8 cellular contexts compared by ENCODE assay signal in the genomic region with DNA sequence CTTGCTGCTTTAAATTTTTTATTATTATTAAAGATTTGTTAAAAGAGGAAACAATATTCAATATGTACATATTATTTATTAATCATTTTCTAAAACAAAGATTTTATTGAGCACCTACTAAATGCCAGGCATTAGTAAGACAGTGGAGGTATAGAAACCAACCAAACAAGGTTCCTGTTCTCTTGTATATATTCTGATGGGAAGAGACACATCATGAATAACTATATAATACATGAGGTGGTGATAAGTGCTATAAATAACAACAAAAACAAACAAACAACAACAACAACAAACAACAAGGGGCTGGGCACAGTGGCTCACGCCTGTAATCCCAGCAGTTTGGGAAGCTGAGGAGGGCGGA. TPM values are rescaled to one million over a fixed set of nuclear protein-coding genes. Genes with fewer than 3 reads are reported as not detected.
DNase-seq lines count a peak whose midpoint lies in the region; ATAC-seq, FAIRE-seq and TF ChIP-seq lines count a peak whose summit lies in the region.

No MANE protein-coding gene starts in this region.

- H3K27ac ChIP-seq in left ventricle myocardium inferior (replicated peaks) (peak overlapping the region; percentile 85), uterus (peak overlapping the region in 1 of 2 donors; percentile 76)
- no peak overlapping the region for H3K27ac ChIP-seq in naive thymus-derived CD4-positive, alpha-beta T cell (ENCODE audit: low read depth, low read length)

- H3K27me3 Mint-ChIP-seq in naive thymus-derived CD4-positive, alpha-beta T cell, result peaks cover 0 to 14% (median 3%) of the 10 kb centered on the region in 5 donors

- in situ Hi-C loops in KBM-7 (cut with MboI; ENCODE audit: low pct_unique_long_range_greater_than_20kb, low sequenced_read_pairs), result no loop called here

- CTCF ChIA-PET in naive thymus-derived CD4-positive, alpha-beta T cell (lab: Charles Lee), result interaction anchor here (0.7 to 1.4 kb wide), 3 partner anchors 35 to 432 kb away, joined by 4 to 7 read pairs (median 6); no protein-coding TSS in a partner anchor

- no peak for ATAC-seq in left cardiac atrium
- ATAC-seq in naive thymus-derived CD4-positive, alpha-beta T cell, result no peak

- H3K9me3 Mint-ChIP-seq in naive thymus-derived CD4-positive, alpha-beta T cell, result peaks cover 0 to 15% (median 5%) of the 10 kb centered on the region in 11 donors

- H3K36me3 ChIP-seq in left ventricle myocardium inferior, result no peaks in the 10 kb centered on the region
- no peaks in the 10 kb centered on the region for H3K36me3 ChIP-seq in bronchial epithelial cell (ENCODE audit: control insufficient read depth, insufficient read depth, low read length)
- peaks cover 0 to 4% (median 0%) of the 10 kb centered on the region in 3 experiments for H3K36me3 ChIP-seq in naive thymus-derived CD4-positive, alpha-beta T cell (ENCODE audit: control insufficient read depth in 2 of 3, insufficient read depth in 3 of 3, low read length in 3 of 3)
- no peaks in the 10 kb centered on the region for H3K36me3 ChIP-seq in uterus

- H3K9me3 ChIP-seq in left ventricle myocardium inferior (replicated peaks) (no peaks in the 10 kb centered on the region), uterus (no peaks in the 10 kb centered on the region)
- H3K9me3 ChIP-seq in naive thymus-derived CD4-positive, alpha-beta T cell (ENCODE audit: control insufficient read depth in 2 of 3, low read length in 3 of 3), result no peaks in the 10 kb centered on the region

- H3K4me3 Mint-ChIP-seq in naive thymus-derived CD4-positive, alpha-beta T cell, result peak overlapping the region in 6 of 10 donors; percentile 33 to 90 (median 84)

- no peak for TF ChIP-seq POLR2A in uterus (IDR thresholded peaks at IDR 0.05)

- H3K4me3 ChIP-seq in left ventricle myocardium inferior (peak overlapping the region; percentile 95), bronchial epithelial cell (ENCODE audit: low read depth, low read length) (peak overlapping the region; percentile 65), uterus (peak overlapping the region; percentile 84)
- H3K4me3 ChIP-seq in naive thymus-derived CD4-positive, alpha-beta T cell (ENCODE audit: low read length), result no peak overlapping the region

- H3K36me3 Mint-ChIP-seq in naive thymus-derived CD4-positive, alpha-beta T cell, result peaks cover 0 to 13% (median 11%) of the 10 kb centered on the region in 5 donors

- peak overlapping the region in 4 of 9 donors; percentile 8 to 82 (median 74) for H3K27ac Mint-ChIP-seq in naive thymus-derived CD4-positive, alpha-beta T cell

- no peak for FAIRE-seq in bronchial epithelial cell (lab: Jason Lieb, UNC)

- no peaks in the 10 kb centered on the region for H3K27me3 ChIP-seq in left ventricle myocardium inferior (ENCODE audit: low read depth)
- H3K27me3 ChIP-seq in bronchial epithelial cell (ENCODE audit: control insufficient read depth, insufficient read depth, low read length), result no peaks in the 10 kb centered on the region
- no peaks in the 10 kb centered on the region for H3K27me3 ChIP-seq in naive thymus-derived CD4-positive, alpha-beta T cell (ENCODE audit: control insufficient read depth in 2 of 2, insufficient read depth in 2 of 2, low read length in 2 of 2)
- no peaks in the 10 kb centered on the region for H3K27me3 ChIP-seq in uterus

- H3K4me1 Mint-ChIP-seq in naive thymus-derived CD4-positive, alpha-beta T cell, result peaks cover 17 to 32% (median 22%) of the 10 kb centered on the region in 7 donors

- POLR2A ChIA-PET in naive thymus-derived CD4-positive, alpha-beta T cell (lab: Charles Lee), result interaction anchor here (0.6 to 2.6 kb wide), 11 partner anchors 9 to 449 kb away, joined by 3 to 22 read pairs (median 4); a partner anchor contains a TSS

- H3K4me1 ChIP-seq in left ventricle myocardium inferior, result peaks cover 15% of the 10 kb centered on the region
- H3K4me1 ChIP-seq in naive thymus-derived CD4-positive, alpha-beta T cell (ENCODE audit: control insufficient read depth in 2 of 2, insufficient read depth in 2 of 2, low read length in 2 of 2), result peaks cover 8 to 9% of the 10 kb centered on the region in 2 donors
- H3K4me1 ChIP-seq in uterus, result peaks cover 0 to 5% of the 10 kb centered on the region in 2 donors

- no peak for TF ChIP-seq CTCF in left ventricle myocardium inferior (IDR thresholded peaks at IDR 0.05; ENCODE audit: borderline replicate concordance)
- TF ChIP-seq CTCF in bronchial epithelial cell (IDR thresholded peaks at IDR 0.05; ENCODE audit: insufficient read depth, low read length, severe bottlenecking), result no peak
- no peak for TF ChIP-seq CTCF in uterus (IDR thresholded peaks at IDR 0.05)

- intact Hi-C loops in left ventricle myocardium inferior (cut with micrococcal nuclease) (no loop called here), left cardiac atrium (cut with DNase I) (no loop called here), uterus (cut with DNase I; ENCODE audit: low total_unique reads) (no loop called here)
- intact Hi-C loops in naive thymus-derived CD4-positive, alpha-beta T cell (cut with micrococcal nuclease), result loop anchor here in 1 of 2 donors (2.0 to 10.0 kb wide), 5 partner anchors 51 to 1913 kb away; a partner anchor contains a TSS

- DNase-seq in left ventricle myocardium inferior (no peak), left cardiac atrium (no peak), bronchial epithelial cell (ENCODE audit: low read depth) (no peak), uterus (no peak), KBM-7 (no peak), COLO668 (lab: John Stamatoyannopoulos, UW; ENCODE audit: unreplicated experiment) (no peak), hippocampal formation (lab: John Stamatoyannopoulos, UW) (no peak)
- DNase-seq in naive thymus-derived CD4-positive, alpha-beta T cell, result no peak

RNA-seq across cellular contexts. Expression of a gene that starts 0.6 kb away (rescaled TPM):
- total RNA-seq in left ventricle myocardium inferior (12.8 TPM), left cardiac atrium (10 to 100 TPM; 35.8 to 45.7 TPM), bronchial epithelial cell (13.6 and 20.8 TPM in 2 replicates), uterus (10 to 100 TPM; 40.0 to 63.1 (median 46.9) TPM)
- 10 to 100 TPM; 19.9 to 49.9 (median 48.3) TPM for total RNA-seq in naive thymus-derived CD4-positive, alpha-beta T cell
- 10 to 100 TPM; 95.8 to 97.8 TPM for polyA plus RNA-seq in naive thymus-derived CD4-positive, alpha-beta T cell

RNA-seq across cellular contexts. Expression of a gene that starts 45.1 kb away (rescaled TPM):
- total RNA-seq in left ventricle myocardium inferior (0.30 TPM), left cardiac atrium (1 to 10 TPM in 1 of 2 donors, under 1 TPM in 1; 0.44 to 1.2 TPM), bronchial epithelial cell (not detected in 2 replicates), uterus (under 1 TPM in 2 of 4 donors, not detected in 2; 0.24 to 0.48 TPM)
- total RNA-seq in naive thymus-derived CD4-positive, alpha-beta T cell, result under 1 TPM in 1 of 5 experiments, not detected in 4; 0.34 TPM
- polyA plus RNA-seq in naive thymus-derived CD4-positive, alpha-beta T cell, result under 1 TPM in 1 of 2 donors, not detected in 1; 0.11 TPM

RNA-seq across cellular contexts. Expression of a gene that starts 49.6 kb away (rescaled TPM):
- total RNA-seq in left ventricle myocardium inferior, result 4.5 TPM
- total RNA-seq in left cardiac atrium, result 1 to 10 TPM; 3.5 to 4.6 TPM
- 0.13 and 0.26 TPM in 2 replicates for total RNA-seq in bronchial epithelial cell
- 10 to 100 TPM in 1 of 5 experiments, 1 to 10 TPM in 4; 6.0 to 16.4 (median 8.4) TPM for total RNA-seq in naive thymus-derived CD4-positive, alpha-beta T cell
- 1 to 10 TPM; 4.4 to 9.9 TPM for polyA plus RNA-seq in naive thymus-derived CD4-positive, alpha-beta T cell
- total RNA-seq in uterus, result 10 to 100 TPM in 1 of 4 donors, 1 to 10 TPM in 3; 1.5 to 17.7 (median 6.1) TPM
